Comparison of ENCODE assay signal across 27 cellular contexts in genomic region chr7:111226800-111227199, GRCh38.
"Had no signal": no experiment of that assay in that cellular context is flagged by ENCODE, and none has a peak within 500 bp of the region (broad histone marks: within the 10 kb centered on the region; RNA-seq: fewer than 3 reads in every experiment).

No MANE protein-coding gene starts in this region.

- DNase-seq: dorsolateral prefrontal cortex; effector CD4-positive, alpha-beta T cell; foreskin keratinocyte; heart left ventricle; kidney; stimulated activated CD4-positive, alpha-beta T cell treated with anti-CD3 and anti-CD28 coated beads, Interleukin-12 subunit alpha, Interleukin-12 subunit beta, amount 100 ng/mL, for 4 hours; stimulated activated CD4-positive, alpha-beta T cell treated with anti-CD3 and anti-CD28 coated beads, Interleukin-1b, Interleukin-23, amount 100 ng/mL, for 48 hours; stimulated activated CD4-positive, alpha-beta T cell treated with anti-CD3 and anti-CD28 coated beads, Interleukin-4, amount 100 ng/mL, for 1 hour; stimulated activated CD8-positive, alpha-beta memory T cell treated with anti-CD3 and anti-CD28 coated beads, Interleukin-4, amount 100 ng/mL, for 48 hours; stimulated activated naive CD4-positive, alpha-beta T cell; stimulated activated naive CD8-positive, alpha-beta T cell treated with anti-CD3 and anti-CD28 coated beads, Interleukin-15, amount 100 ng/mL, for 72 hours; transverse colon; upper lobe of right lung; uterus had no signal

- H3K36me3 ChIP-seq: gastroesophageal sphincter, heart left ventricle, neutrophil, prostate gland, right atrium auricular region, suprapubic skin, transverse colon, upper lobe of right lung, uterus had no signal

- H3K4me1 ChIP-seq: foreskin keratinocyte, heart left ventricle, prostate gland, right atrium auricular region, suprapubic skin, transverse colon, upper lobe of right lung, uterus had no signal

- H3K9me3 ChIP-seq: gastroesophageal sphincter, heart left ventricle, neutrophil, prostate gland, right atrium auricular region, suprapubic skin, transverse colon, upper lobe of right lung, uterus had no signal

- H3K27me3 ChIP-seq: dorsolateral prefrontal cortex, foreskin keratinocyte, gastroesophageal sphincter, heart left ventricle, hepatocyte, neutrophil, right atrium auricular region, suprapubic skin, transverse colon, upper lobe of right lung, uterus had no signal

- H3K79me2 ChIP-seq: hepatocyte had no signal

- H3K4me3 ChIP-seq: dorsolateral prefrontal cortex, gastroesophageal sphincter, heart left ventricle, hepatocyte, lung, prostate gland, right atrium auricular region, smooth muscle cell, suprapubic skin, transverse colon, upper lobe of right lung, uterus had no signal

- H3K27ac ChIP-seq: dorsolateral prefrontal cortex, epithelial cell of prostate, foreskin keratinocyte, gastroesophageal sphincter, heart left ventricle, hepatocyte, neutrophil, prostate gland, right atrium auricular region, suprapubic skin, transverse colon, upper lobe of right lung, uterus had no signal

- FAIRE-seq: kidney had no signal

- H2AFZ ChIP-seq: hepatocyte had no signal

- H3K4me2 ChIP-seq: hepatocyte, smooth muscle cell had no signal

- ATAC-seq: esophagus mucosa; foreskin keratinocyte; gastroesophageal sphincter; heart left ventricle; left lobe of liver; natural killer cell treated with Interleukin-12 subunit alpha and Interleukin-12 subunit beta and Interleukin-15 and Interleukin-18, amount 100 ng/mL, for 72 hours; sciatic nerve; stimulated activated naive CD8-positive, alpha-beta T cell treated with anti-CD3 and anti-CD28 coated beads, Interleukin-15, amount 100 ng/mL, for 72 hours; upper lobe of right lung had no signal
